ENCODE assay signal across 18 cellular contexts in genomic region chr12:27924350-27925140, GRCh38. TPM values are rescaled to one million over a fixed set of nuclear protein-coding genes. Genes with fewer than 3 reads are reported as not detected.
"Had no signal": no experiment of that assay in that cellular context is flagged by ENCODE, and none has a peak within 500 bp of the region (broad histone marks: within the 10 kb centered on the region; RNA-seq: fewer than 3 reads in every experiment).

No MANE protein-coding gene starts in this region.

- H3K4me3 ChIP-seq: psoas muscle, sigmoid colon, upper lobe of right lung had no signal

- H3K27me3 ChIP-seq: sigmoid colon, upper lobe of right lung had no signal

- DNase-seq: activated B cell treated with CpG ODN at 0.5 μM for 24 hours; activated CD4-positive, alpha-beta T cell treated with anti-CD3 and anti-CD28 coated beads, Interleukin-2, amount 10 ng/mL, durations not matched to agents 24 days and 14 days; activated naive CD4-positive, alpha-beta T cell; activated naive CD8-positive, alpha-beta T cell treated with anti-CD3 and anti-CD28 coated beads, Interleukin-2, amount 50 U/mL, for 24 hours; caudate nucleus; cortex of kidney; effector CD8-positive, alpha-beta T cell; mesendoderm; nephron progenitor cell; psoas muscle; sigmoid colon; stimulated activated CD4-positive, alpha-beta T cell treated with anti-CD3 and anti-CD28 coated beads, Interleukin-12 subunit alpha, Interleukin-12 subunit beta, amount 100 ng/mL, for 4 hours; stimulated activated CD4-positive, alpha-beta T cell treated with anti-CD3 and anti-CD28 coated beads, Interleukin-4, amount 100 ng/mL, for 24 hours; upper lobe of right lung had no signal

- H3K27ac ChIP-seq: psoas muscle, sigmoid colon, upper lobe of right lung had no signal

- H3K9me3 Mint-ChIP-seq: activated B cell treated with CpG ODN at 0.5 μM for 24 hours; activated CD4-positive, alpha-beta T cell treated with anti-CD3 and anti-CD28 coated beads, Interleukin-2, amount 10 ng/mL, durations not matched to agents 24 days and 14 days; activated naive CD8-positive, alpha-beta T cell treated with anti-CD3 and anti-CD28 coated beads, Interleukin-2, amount 50 U/mL, for 24 hours; activated T-helper 1 cell treated with anti-CD3 and anti-CD28 coated beads, Interleukin-12 subunit alpha, Interleukin-12 subunit beta, Interleukin-2, Interleukin-4 antibody, amounts not matched to agents 30 ng/mL and 10 ng/mL and 1 ng/mL, durations not matched to agents 14 hours and 24 hours and 36 hours; nephron progenitor cell; stimulated activated naive CD8-positive, alpha-beta T cell treated with anti-CD3 and anti-CD28 coated beads, Interleukin-15, Interleukin-2, amounts not matched to agents 100 ng/mL and 50 ng/mL, for 24 hours had no signal

- H3K9me3 ChIP-seq: psoas muscle, sigmoid colon, upper lobe of right lung had no signal

- H3K4me1 ChIP-seq: psoas muscle, upper lobe of right lung had no signal

- ATAC-seq: activated naive CD8-positive, alpha-beta T cell treated with anti-CD3 and anti-CD28 coated beads, Interleukin-2, amount 50 U/mL, for 24 hours; left lobe of liver; psoas muscle; upper lobe of right lung had no signal

- H3K4me3 Mint-ChIP-seq: activated B cell treated with CpG ODN at 0.5 μM for 24 hours; activated CD4-positive, alpha-beta T cell treated with anti-CD3 and anti-CD28 coated beads, Interleukin-2, amount 10 ng/mL, durations not matched to agents 24 days and 14 days; activated naive CD8-positive, alpha-beta T cell treated with anti-CD3 and anti-CD28 coated beads, Interleukin-2, amount 50 U/mL, for 24 hours; activated T-helper 1 cell treated with anti-CD3 and anti-CD28 coated beads, Interleukin-12 subunit alpha, Interleukin-12 subunit beta, Interleukin-2, Interleukin-4 antibody, amounts not matched to agents 30 ng/mL and 10 ng/mL and 1 ng/mL, durations not matched to agents 14 hours and 24 hours and 36 hours; nephron progenitor cell; stimulated activated naive CD8-positive, alpha-beta T cell treated with anti-CD3 and anti-CD28 coated beads, Interleukin-15, Interleukin-2, amounts not matched to agents 100 ng/mL and 50 ng/mL, for 24 hours had no signal

- H3K27ac Mint-ChIP-seq: activated B cell treated with CpG ODN at 0.5 μM for 24 hours; activated CD4-positive, alpha-beta T cell treated with anti-CD3 and anti-CD28 coated beads, Interleukin-2, amount 10 ng/mL, durations not matched to agents 24 days and 14 days; activated naive CD8-positive, alpha-beta T cell treated with anti-CD3 and anti-CD28 coated beads, Interleukin-2, amount 50 U/mL, for 24 hours; activated T-helper 1 cell treated with anti-CD3 and anti-CD28 coated beads, Interleukin-12 subunit alpha, Interleukin-12 subunit beta, Interleukin-2, Interleukin-4 antibody, amounts not matched to agents 30 ng/mL and 10 ng/mL and 1 ng/mL, durations not matched to agents 14 hours and 24 hours and 36 hours; nephron progenitor cell; stimulated activated naive CD8-positive, alpha-beta T cell treated with anti-CD3 and anti-CD28 coated beads, Interleukin-15, Interleukin-2, amounts not matched to agents 100 ng/mL and 50 ng/mL, for 24 hours had no signal

- H3K4me1 Mint-ChIP-seq: activated B cell treated with CpG ODN at 0.5 μM for 24 hours; activated CD4-positive, alpha-beta T cell treated with anti-CD3 and anti-CD28 coated beads, Interleukin-2, amount 10 ng/mL, durations not matched to agents 24 days and 14 days; activated naive CD8-positive, alpha-beta T cell treated with anti-CD3 and anti-CD28 coated beads, Interleukin-2, amount 50 U/mL, for 24 hours had no signal

- H3K36me3 ChIP-seq: sigmoid colon, upper lobe of right lung had no signal

- H3K27me3 Mint-ChIP-seq: activated B cell treated with CpG ODN at 0.5 μM for 24 hours had no signal

RNA-seq across cellular contexts. Expression of gene PTHLH, which starts 48.0 kb away (rescaled TPM):
- total RNA-seq: activated B cell treated with CpG ODN at 0.5 μM for 24 hours; activated CD4-positive, alpha-beta T cell treated with anti-CD3 and anti-CD28 coated beads, Interleukin-2, amount 10 ng/mL, durations not matched to agents 24 days and 14 days; activated T-helper 1 cell treated with anti-CD3 and anti-CD28 coated beads, Interleukin-12 subunit alpha, Interleukin-12 subunit beta, Interleukin-2, Interleukin-4 antibody, amounts not matched to agents 30 ng/mL and 10 ng/mL and 1 ng/mL, durations not matched to agents 14 hours and 24 hours and 36 hours; T-helper 1 cell treated with Interleukin-12 subunit alpha and Interleukin-12 subunit beta and Interleukin-4 antibody, amounts not matched to agents 30 ng/mL and 1 ng/mL, for 36 hours had no signal
